In genomic region chr11:23652336-23652735, GRCh38 we compare ENCODE assay signal across 5 cellular contexts.
A peak's percentile ranks its signal among the peaks of the same experiment; 100 is the strongest.
DNase-seq lines count a peak whose midpoint lies in the region; ATAC-seq and TF ChIP-seq lines count a peak whose summit lies in the region.
"Not testable (repeated sequence)": the region's sequence is repeated elsewhere in the genome, so short reads cannot be mapped to it uniquely, and the experiment has no call there.

No MANE protein-coding gene starts in this region.

- not testable (repeated sequence) for H3K9me3 ChIP-seq in DND-41 (ENCODE audit: insufficient read depth, low read length, severe bottlenecking)

- H3K9ac ChIP-seq in DND-41 (ENCODE audit: low read depth, low read length), result not testable (repeated sequence)

- not testable (repeated sequence) for H3K27me3 Mint-ChIP-seq in nephron progenitor cell (ENCODE audit: low read depth, poor library complexity)

- H3K27ac Mint-ChIP-seq in nephron progenitor cell, result peak overlapping the region; percentile 44

- DNase-seq in DND-41, result peak; percentile 17
- DNase-seq in Jurkat, Clone E6-1 (ENCODE audit: low read depth, low spot score), result peak; percentile 83
- peak; percentile 29 for DNase-seq in RPMI7951 (ENCODE audit: low read depth)
- peak; percentile 51 for DNase-seq in islet precursor cell
- not testable (repeated sequence) for DNase-seq in nephron progenitor cell

- not testable (repeated sequence) for H4K20me1 ChIP-seq in DND-41 (ENCODE audit: insufficient read depth, low read length)

- H3K27me3 ChIP-seq in DND-41 (ENCODE audit: insufficient read depth, low read length, poor library complexity), result not testable (repeated sequence)

- not testable (repeated sequence) for H3K4me3 Mint-ChIP-seq in nephron progenitor cell

- H3K4me1 ChIP-seq in DND-41 (ENCODE audit: insufficient read depth, low read length), result not testable (repeated sequence)

- peaks cover 18% of the 10 kb centered on the region for H3K9me3 Mint-ChIP-seq in nephron progenitor cell

- H3K4me1 Mint-ChIP-seq in nephron progenitor cell, result not testable (repeated sequence)

- not testable (repeated sequence) for H3K4me3 ChIP-seq in DND-41 (ENCODE audit: low read depth in 1 of 2, low read length in 2 of 2); Jurkat, Clone E6-1 (ENCODE audit: low read length)

- H3K36me3 Mint-ChIP-seq in nephron progenitor cell (ENCODE audit: low read depth), result not testable (repeated sequence)

- not testable (repeated sequence) for H3K4me2 ChIP-seq in DND-41 (ENCODE audit: insufficient read depth, low read length)

- H3K27ac ChIP-seq in DND-41 (ENCODE audit: low read length), result not testable (repeated sequence)

- not testable (repeated sequence) for ATAC-seq in DND-41 (ENCODE audit: insufficient read depth, low read depth)

- not testable (repeated sequence) for TF ChIP-seq CTCF in DND-41 (IDR thresholded peaks at IDR 0.05; ENCODE audit: borderline replicate concordance, extremely low read depth, low read length, poor library complexity, severe bottlenecking); nephron progenitor cell (IDR thresholded peaks at IDR 0.05)

- not testable (repeated sequence) for H3K36me3 ChIP-seq in DND-41 (ENCODE audit: insufficient read depth, low read length)

- not testable (repeated sequence) for H3K79me2 ChIP-seq in DND-41 (ENCODE audit: insufficient read depth, low read length)

- not testable (repeated sequence) for H2AFZ ChIP-seq in DND-41 (ENCODE audit: low read depth, low read length)
